8 cellular contexts compared by ENCODE assay signal in the genomic region with DNA sequence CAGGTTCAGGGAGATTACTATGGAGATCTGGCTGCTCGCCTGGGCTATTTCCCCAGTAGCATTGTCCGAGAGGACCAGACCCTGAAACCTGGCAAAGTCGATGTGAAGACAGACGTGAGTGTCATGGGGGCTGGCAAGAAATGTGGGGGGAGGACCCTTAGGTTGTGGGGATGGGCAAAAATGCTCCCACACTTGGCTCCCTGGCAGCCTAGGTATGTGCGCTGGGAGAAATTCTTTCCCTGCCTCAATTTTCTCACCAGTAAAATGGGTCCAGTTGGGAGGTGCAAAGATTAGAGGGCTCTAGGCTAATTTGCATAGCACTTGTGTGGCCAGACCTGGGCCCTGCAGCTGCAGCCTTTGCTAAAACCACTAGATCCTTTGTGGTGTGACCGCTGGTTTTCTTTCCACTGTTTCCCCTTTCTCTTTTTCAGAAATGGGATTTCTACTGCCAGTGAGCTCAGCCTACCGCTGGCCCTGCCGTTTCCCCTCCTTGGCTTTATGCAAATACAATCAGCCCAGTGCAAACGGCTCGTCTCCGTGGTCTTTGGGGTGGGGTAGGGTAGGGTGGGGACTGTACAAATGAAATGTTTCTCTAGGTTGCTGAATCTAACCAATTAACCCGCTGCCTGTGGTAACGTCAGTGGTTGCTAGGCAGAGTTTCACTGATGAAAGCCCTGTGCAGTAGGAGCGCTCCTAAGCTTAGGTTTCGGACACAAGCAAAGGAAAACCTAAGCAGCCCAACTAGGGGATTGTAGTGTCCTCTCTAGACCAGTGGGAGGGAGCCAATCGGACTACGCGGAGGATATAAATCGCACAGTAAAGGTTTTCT. TPM values are rescaled to one million over a fixed set of nuclear protein-coding genes. Genes with fewer than 3 reads are reported as not detected.
DNase-seq lines count a peak whose midpoint lies in the region; ATAC-seq and TF ChIP-seq lines count a peak whose summit lies in the region.

No MANE protein-coding gene starts in this region.

- POLR2A ChIA-PET in naive thymus-derived CD8-positive, alpha-beta T cell (lab: Charles Lee): interaction anchor here (0.6 to 6.4 kb wide), 27 partner anchors 8 to 573 kb away, joined by 3 to 301 read pairs (median 6); partner anchors contain the start of genes ACTMAP, COQ8B, EGLN2 and HNRNPUL1

- TF ChIP-seq POLR2A in Peyer's patch (IDR thresholded peaks at IDR 0.05): no peak

- H3K9ac ChIP-seq in KMS-11: peak overlapping the region; percentile 57; the same call in 1 of the 2 replicates

- H3K4me1 Mint-ChIP-seq in activated T-helper 1 cell treated with anti-CD3 and anti-CD28 coated beads, Interleukin-12 subunit alpha, Interleukin-12 subunit beta, Interleukin-2, Interleukin-4 antibody, amounts not matched to agents 30 ng/mL and 10 ng/mL and 1 ng/mL, durations not matched to agents 14 hours and 24 hours and 36 hours (ENCODE audit: low read depth): peaks cover 51% of the 10 kb centered on the region
- H3K4me1 Mint-ChIP-seq in naive thymus-derived CD8-positive, alpha-beta T cell: peaks cover 26 to 45% (median 41%) of the 10 kb centered on the region in 4 donors

- DNase-seq in DMS53 (lab: John Stamatoyannopoulos, UW) (peak; percentile 97), Peyer's patch (peak; percentile 82 to 98 (median 98)), fibroblast of mammary gland (ENCODE audit: low read depth) (peak; percentile 89)
- DNase-seq in activated T-helper 1 cell treated with anti-CD3 and anti-CD28 coated beads, Interleukin-12 subunit alpha, Interleukin-12 subunit beta, Interleukin-2, Interleukin-4 antibody, amounts not matched to agents 30 ng/mL and 10 ng/mL and 1 ng/mL, durations not matched to agents 14 hours and 24 hours and 36 hours (ENCODE audit: low spot score): peak; percentile 84
- peak; percentile 64 to 96 (median 90) for DNase-seq in naive thymus-derived CD8-positive, alpha-beta T cell
- peak; percentile 78 to 93 (median 86) for DNase-seq in stimulated activated naive CD4-positive, alpha-beta T cell (lab: John Stamatoyannopoulos, UW)

- peaks cover 2% of the 10 kb centered on the region for H3K27me3 Mint-ChIP-seq in activated T-helper 1 cell treated with anti-CD3 and anti-CD28 coated beads, Interleukin-12 subunit alpha, Interleukin-12 subunit beta, Interleukin-2, Interleukin-4 antibody, amounts not matched to agents 30 ng/mL and 10 ng/mL and 1 ng/mL, durations not matched to agents 14 hours and 24 hours and 36 hours (ENCODE audit: insufficient read depth)
- H3K27me3 Mint-ChIP-seq in naive thymus-derived CD8-positive, alpha-beta T cell: peaks cover 0 to 2% (median 0%) of the 10 kb centered on the region in 5 donors

- H3K36me3 ChIP-seq in KMS-11 (ENCODE audit: insufficient read depth) (no peaks in the 10 kb centered on the region), Peyer's patch (peaks cover 0 to 3% (median 0%) of the 10 kb centered on the region in 3 donors)

- TF ChIP-seq CTCF in KMS-11 (conservative IDR thresholded peaks at IDR 0.05; ENCODE audit: low read depth, low read length) (no peak), Peyer's patch (IDR thresholded peaks at IDR 0.05) (peak in 1 of 6 experiments; percentile 10), fibroblast of mammary gland (conservative IDR thresholded peaks at IDR 0.05; ENCODE audit: control insufficient read depth, insufficient read depth, low read depth, low read length) (no peak)

- H3K9me3 ChIP-seq in Peyer's patch: no peaks in the 10 kb centered on the region

- H3K4me3 ChIP-seq in KMS-11 (IDR thresholded peaks at IDR 0.05; ENCODE audit: insufficient read depth, low read depth, low read length) (peak overlapping the region; percentile 29), Peyer's patch (peak overlapping the region; percentile 66 to 92 (median 76)), fibroblast of mammary gland (ENCODE audit: control insufficient read depth, low read depth, low read length) (peak overlapping the region; percentile 67)

- H3K4me3 Mint-ChIP-seq in activated T-helper 1 cell treated with anti-CD3 and anti-CD28 coated beads, Interleukin-12 subunit alpha, Interleukin-12 subunit beta, Interleukin-2, Interleukin-4 antibody, amounts not matched to agents 30 ng/mL and 10 ng/mL and 1 ng/mL, durations not matched to agents 14 hours and 24 hours and 36 hours: peak overlapping the region; percentile 91
- H3K4me3 Mint-ChIP-seq in naive thymus-derived CD8-positive, alpha-beta T cell: peak overlapping the region; percentile 88 to 97 (median 94)

- no peaks in the 10 kb centered on the region for H3K79me2 ChIP-seq in KMS-11 (ENCODE audit: insufficient read depth, low read depth)

- peaks cover 16% of the 10 kb centered on the region for H3K36me3 Mint-ChIP-seq in activated T-helper 1 cell treated with anti-CD3 and anti-CD28 coated beads, Interleukin-12 subunit alpha, Interleukin-12 subunit beta, Interleukin-2, Interleukin-4 antibody, amounts not matched to agents 30 ng/mL and 10 ng/mL and 1 ng/mL, durations not matched to agents 14 hours and 24 hours and 36 hours (ENCODE audit: low read depth)
- peaks cover 0 to 20% (median 3%) of the 10 kb centered on the region in 3 donors for H3K36me3 Mint-ChIP-seq in naive thymus-derived CD8-positive, alpha-beta T cell

- H3K4me2 ChIP-seq in KMS-11: peak overlapping the region; percentile 98

- H3K27ac ChIP-seq in KMS-11 (peak overlapping the region; percentile 86), Peyer's patch (peak overlapping the region; percentile 93 to 99 (median 98))

- intact Hi-C loops in activated T-helper 1 cell treated with anti-CD3 and anti-CD28 coated beads, Interleukin-12 subunit alpha, Interleukin-12 subunit beta, Interleukin-2, Interleukin-4 antibody, amounts not matched to agents 30 ng/mL and 10 ng/mL and 1 ng/mL, durations not matched to agents 14 hours and 24 hours and 36 hours (cut with micrococcal nuclease): loop anchor here (1.0 to 2.0 kb wide), 8 partner anchors 15 to 486 kb away; partner anchors contain the start of genes ACTMAP and COQ8B

- ATAC-seq in GM21825 (IDR thresholded peaks at IDR 0.05; ENCODE audit: unreplicated experiment): peak; percentile 56
- ATAC-seq in naive thymus-derived CD8-positive, alpha-beta T cell: peak; percentile 61 to 72

- peaks cover 12% of the 10 kb centered on the region for H3K4me1 ChIP-seq in KMS-11 (ENCODE audit: low read depth, poor library complexity, severe bottlenecking)
- H3K4me1 ChIP-seq in Peyer's patch: peaks cover 0 to 15% (median 2%) of the 10 kb centered on the region in 4 donors

- peaks cover 25% of the 10 kb centered on the region for H3K27me3 ChIP-seq in KMS-11 (ENCODE audit: insufficient read depth, low read depth)
- H3K27me3 ChIP-seq in Peyer's patch: no peaks in the 10 kb centered on the region

- H4K20me1 ChIP-seq in KMS-11 (ENCODE audit: insufficient read depth): no peaks in the 10 kb centered on the region

- peak overlapping the region; percentile 67; the same call in 1 of the 2 replicates for H2AFZ ChIP-seq in KMS-11 (ENCODE audit: low read depth)

- no peaks in the 10 kb centered on the region for H3K9me3 Mint-ChIP-seq in activated T-helper 1 cell treated with anti-CD3 and anti-CD28 coated beads, Interleukin-12 subunit alpha, Interleukin-12 subunit beta, Interleukin-2, Interleukin-4 antibody, amounts not matched to agents 30 ng/mL and 10 ng/mL and 1 ng/mL, durations not matched to agents 14 hours and 24 hours and 36 hours
- no peaks in the 10 kb centered on the region for H3K9me3 Mint-ChIP-seq in naive thymus-derived CD8-positive, alpha-beta T cell

- H3K27ac Mint-ChIP-seq in activated T-helper 1 cell treated with anti-CD3 and anti-CD28 coated beads, Interleukin-12 subunit alpha, Interleukin-12 subunit beta, Interleukin-2, Interleukin-4 antibody, amounts not matched to agents 30 ng/mL and 10 ng/mL and 1 ng/mL, durations not matched to agents 14 hours and 24 hours and 36 hours: peak overlapping the region; percentile 89
- peak overlapping the region; percentile 89 to 100 (median 98) for H3K27ac Mint-ChIP-seq in naive thymus-derived CD8-positive, alpha-beta T cell

RNA-seq across cellular contexts. Expression of gene RAB4B, which starts 0.9 kb away (rescaled TPM):
- 10 to 100 TPM; 14.9 to 71.2 (median 51.3) TPM for total RNA-seq in Peyer's patch
- total RNA-seq in activated T-helper 1 cell treated with anti-CD3 and anti-CD28 coated beads, Interleukin-12 subunit alpha, Interleukin-12 subunit beta, Interleukin-2, Interleukin-4 antibody, amounts not matched to agents 30 ng/mL and 10 ng/mL and 1 ng/mL, durations not matched to agents 14 hours and 24 hours and 36 hours: 40.6 and 45.5 TPM in 2 replicates
- 10 to 100 TPM; 47.3 to 48.6 TPM for total RNA-seq in naive thymus-derived CD8-positive, alpha-beta T cell
- polyA plus RNA-seq in naive thymus-derived CD8-positive, alpha-beta T cell: 10 to 100 TPM; 76.4 to 87.2 (median 87.1) TPM

RNA-seq across cellular contexts. Expression of gene MIA, which starts 1.9 kb away (rescaled TPM):
- total RNA-seq in Peyer's patch: 1 to 10 TPM in 1 of 4 donors, not detected in 3; 4.0 TPM
- total RNA-seq in activated T-helper 1 cell treated with anti-CD3 and anti-CD28 coated beads, Interleukin-12 subunit alpha, Interleukin-12 subunit beta, Interleukin-2, Interleukin-4 antibody, amounts not matched to agents 30 ng/mL and 10 ng/mL and 1 ng/mL, durations not matched to agents 14 hours and 24 hours and 36 hours: 0.91 TPM in 1 of 2 replicates, not detected in the other
- 1 to 10 TPM in 1 of 2 experiments, not detected in 1; 2.2 TPM for total RNA-seq in naive thymus-derived CD8-positive, alpha-beta T cell
- polyA plus RNA-seq in naive thymus-derived CD8-positive, alpha-beta T cell: not detected

RNA-seq across cellular contexts. Expression of gene EGLN2, which starts 21.8 kb away (rescaled TPM):
- 10 to 100 TPM; 75.8 to 96.6 (median 88.1) TPM for total RNA-seq in Peyer's patch
- total RNA-seq in activated T-helper 1 cell treated with anti-CD3 and anti-CD28 coated beads, Interleukin-12 subunit alpha, Interleukin-12 subunit beta, Interleukin-2, Interleukin-4 antibody, amounts not matched to agents 30 ng/mL and 10 ng/mL and 1 ng/mL, durations not matched to agents 14 hours and 24 hours and 36 hours: 100 and 104 TPM in 2 replicates
- 100 to 1,000 TPM; 233 to 243 TPM for total RNA-seq in naive thymus-derived CD8-positive, alpha-beta T cell
- 100 to 1,000 TPM; 104 to 214 (median 153) TPM for polyA plus RNA-seq in naive thymus-derived CD8-positive, alpha-beta T cell

RNA-seq across cellular contexts. Expression of gene SNRPA, which starts 26.2 kb away (rescaled TPM):
- total RNA-seq in Peyer's patch: 100 to 1,000 TPM in 1 of 4 donors, 10 to 100 TPM in 3; 44.5 to 104 (median 72.1) TPM
- total RNA-seq in activated T-helper 1 cell treated with anti-CD3 and anti-CD28 coated beads, Interleukin-12 subunit alpha, Interleukin-12 subunit beta, Interleukin-2, Interleukin-4 antibody, amounts not matched to agents 30 ng/mL and 10 ng/mL and 1 ng/mL, durations not matched to agents 14 hours and 24 hours and 36 hours: 243 and 245 TPM in 2 replicates
- 10 to 100 TPM; 64.1 to 68.2 TPM for total RNA-seq in naive thymus-derived CD8-positive, alpha-beta T cell
- polyA plus RNA-seq in naive thymus-derived CD8-positive, alpha-beta T cell: 10 to 100 TPM; 45.9 to 62.3 (median 60.4) TPM

RNA-seq across cellular contexts. Expression of gene ACTMAP, which starts 26.9 kb away (rescaled TPM):
- 10 to 100 TPM in 3 of 4 donors, 1 to 10 TPM in 1; 7.4 to 33.0 (median 21.6) TPM for total RNA-seq in Peyer's patch
- 9.5 and 10.0 TPM in 2 replicates for total RNA-seq in activated T-helper 1 cell treated with anti-CD3 and anti-CD28 coated beads, Interleukin-12 subunit alpha, Interleukin-12 subunit beta, Interleukin-2, Interleukin-4 antibody, amounts not matched to agents 30 ng/mL and 10 ng/mL and 1 ng/mL, durations not matched to agents 14 hours and 24 hours and 36 hours
- 1 to 10 TPM; 7.0 to 7.1 TPM for total RNA-seq in naive thymus-derived CD8-positive, alpha-beta T cell
- polyA plus RNA-seq in naive thymus-derived CD8-positive, alpha-beta T cell: 1 to 10 TPM; 2.5 to 4.6 (median 3.4) TPM

Comparison
In these comparisons a context has a peak if more than half of its experiments do, and no peak if none do; other contexts are left out.
1. Peak in every context shown above with its lines: DNase-seq, ATAC-seq, H3K4me3 ChIP-seq and H3K27ac ChIP-seq.